In genomic region chr5:59231221-59231931, GRCh38 we compare ENCODE assay signal across 29 cellular contexts.
DNase-seq lines count a peak whose midpoint lies in the region; ATAC-seq, FAIRE-seq and TF ChIP-seq lines count a peak whose summit lies in the region.
"Had no signal": no experiment of that assay in that cellular context is flagged by ENCODE, and none has a peak within 500 bp of the region (broad histone marks: within the 10 kb centered on the region; RNA-seq: fewer than 3 reads in every experiment).

No MANE protein-coding gene starts in this region.

- no peaks in the 10 kb centered on the region for H3K27me3 Mint-ChIP-seq in MCF 10A (ENCODE audit: insufficient read depth, unreplicated experiment)
- no peaks in the 10 kb centered on the region for H3K27me3 Mint-ChIP-seq in neural progenitor cell (ENCODE audit: insufficient read depth, low read depth)
- no peaks in the 10 kb centered on the region for H3K27me3 Mint-ChIP-seq in stimulated activated memory B cell treated with anti-CD40 and anti-IgM and Interleukin-4, amounts not matched to agents 10 μg/mL and 1 μg/mL and 100 μg/mL, for 72 hours

- H3K9ac ChIP-seq in mammary epithelial cell (ENCODE audit: insufficient read depth, low read length) = no peak overlapping the region
- no peak overlapping the region for H3K9ac ChIP-seq in neural progenitor cell
- H3K9ac ChIP-seq: GM23248 had no signal

- H3K4me3 ChIP-seq in mammary epithelial cell (replicated peaks in 1 of 3; ENCODE audit: insufficient read depth in 1 of 3, low read depth in 2 of 3, low read length in 3 of 3) (no peak overlapping the region), neural progenitor cell (no peak overlapping the region)
- H3K4me3 ChIP-seq: GM23248 had no signal

- 85% methylated on average over 7 of the region's 7 CpGs for WGBS in mammary epithelial cell (ENCODE audit: low coverage, missing lambda C conversion rate)

- CTCF ChIA-PET in MCF 10A (lab: Yijun Ruan, JAX) = no interaction called here
- CTCF ChIA-PET in mammary epithelial cell (lab: Charles Lee; ENCODE audit: low non-redundant PET) = interaction anchor here (0.6 kb wide), 1 partner anchor 117 kb away, joined by 3 read pairs; no protein-coding TSS in a partner anchor

- no peak overlapping the region for H3K4me2 ChIP-seq in mammary epithelial cell (ENCODE audit: insufficient read depth, low read depth, low read length)
- H3K4me2 ChIP-seq in neural progenitor cell = no peak overlapping the region

- no peaks in the 10 kb centered on the region for H3K4me1 ChIP-seq in mammary epithelial cell (ENCODE audit: insufficient read depth, low read length)
- no peaks in the 10 kb centered on the region for H3K4me1 ChIP-seq in neural progenitor cell
- H3K4me1 ChIP-seq: Caco-2 had no signal

- H4K20me1 ChIP-seq in mammary epithelial cell (ENCODE audit: insufficient read depth, low read length) = no peaks in the 10 kb centered on the region
- H4K20me1 ChIP-seq in neural progenitor cell (ENCODE audit: low read depth) = no peaks in the 10 kb centered on the region

- H3K36me3 Mint-ChIP-seq in MCF 10A (ENCODE audit: insufficient read depth, unreplicated experiment) (peaks cover 4% of the 10 kb centered on the region), neural progenitor cell (no peaks in the 10 kb centered on the region)
- H3K36me3 Mint-ChIP-seq in stimulated activated memory B cell treated with anti-CD40 and anti-IgM and Interleukin-4, amounts not matched to agents 10 μg/mL and 1 μg/mL and 100 μg/mL, for 72 hours = no peaks in the 10 kb centered on the region
- H3K36me3 Mint-ChIP-seq: CD8-positive, alpha-beta T cell had no signal

- in situ Hi-C loops in mammary epithelial cell (cut with MboI; ENCODE audit: low sequenced_read_pairs in 2 of 2) = no loop called here

- H3K9me3 ChIP-seq in mammary epithelial cell (replicated peaks; ENCODE audit: insufficient read depth, low read length) (no peaks in the 10 kb centered on the region), neural progenitor cell (ENCODE audit: low read depth) (no peaks in the 10 kb centered on the region)
- H3K9me3 ChIP-seq: Caco-2 had no signal

- intact Hi-C loops in MCF 10A (cut with micrococcal nuclease) (no loop called here), mammary epithelial cell (cut with micrococcal nuclease) (no loop called here)

- FAIRE-seq in GM19239 (lab: Jason Lieb, UNC) = no peak
- FAIRE-seq: A204.1, GM18507 had no signal

- DNase-seq in MCF 10A (ENCODE audit: unreplicated experiment) (no peak), mammary epithelial cell (no peak), NCI-H2227 (lab: John Stamatoyannopoulos, UW; ENCODE audit: unreplicated experiment) (peak; percentile 23), neural progenitor cell (ENCODE audit: low spot score) (peak; percentile 31), LoVo (ENCODE audit: low spot score) (no peak), GM19239 (ENCODE audit: insufficient read length, low spot score) (no peak)
- DNase-seq: AML-193; C1 segment of cervical spinal cord; Caco-2; CD8-positive, alpha-beta T cell; DMS153; DND-41; GM23248; H7; HFFc6; IMR-90; KG1; NCI-H1048; NCI-H1417; NCI-H1694; NCI-H2029 treated with DMSO at 0.1 percent for 48 hours; NCI-H226; NCI-H510A; NCI-H69; SHP77 treated with DMSO at 0.1 percent for 48 hours had no signal

- dilution Hi-C loops in mammary epithelial cell (cut with HindIII; ENCODE audit: low sequenced_read_pairs) = no loop called here

- H3K4me3 Mint-ChIP-seq in MCF 10A (ENCODE audit: unreplicated experiment) (no peak overlapping the region), neural progenitor cell (no peak overlapping the region)
- H3K4me3 Mint-ChIP-seq in stimulated activated memory B cell treated with anti-CD40 and anti-IgM and Interleukin-4, amounts not matched to agents 10 μg/mL and 1 μg/mL and 100 μg/mL, for 72 hours = no peak overlapping the region
- H3K4me3 Mint-ChIP-seq: CD8-positive, alpha-beta T cell; HFFc6 had no signal

- H3K27me3 ChIP-seq in mammary epithelial cell (ENCODE audit: insufficient read depth, low read length) (no peaks in the 10 kb centered on the region), neural progenitor cell (no peaks in the 10 kb centered on the region)

- H3F3A ChIP-seq in neural progenitor cell (ENCODE audit: low read depth) = no peaks in the 10 kb centered on the region

- POLR2A ChIA-PET in MCF 10A (lab: Yijun Ruan, JAX) = no interaction called here

- no peak for ATAC-seq in stimulated activated memory B cell treated with anti-CD40 and anti-IgM and Interleukin-4, amounts not matched to agents 10 μg/mL and 1 μg/mL and 100 μg/mL, for 72 hours
- ATAC-seq: CD8-positive, alpha-beta T cell; Panc1 had no signal

- H2AFZ ChIP-seq in mammary epithelial cell (ENCODE audit: low read depth, low read length) (no peak overlapping the region), neural progenitor cell (replicated peaks) (no peak overlapping the region)
- H2AFZ ChIP-seq: GM23248 had no signal

- TF ChIP-seq CTCF in MCF 10A (IDR thresholded peaks at IDR 0.05; ENCODE audit: unreplicated experiment) (no peak), mammary epithelial cell (conservative IDR thresholded peaks at IDR 0.05 in 1 of 2, IDR thresholded peaks at IDR 0.05 in 1 of 2; ENCODE audit: extremely low read depth in 1 of 2, insufficient read depth in 1 of 2, low read depth in 1 of 2, low read length in 2 of 2) (no peak), neural progenitor cell (IDR thresholded peaks at IDR 0.05) (no peak)

- H3K27ac Mint-ChIP-seq in MCF 10A (ENCODE audit: low read depth, unreplicated experiment) (peak overlapping the region; percentile 11), neural progenitor cell (no peak overlapping the region)
- H3K27ac Mint-ChIP-seq in stimulated activated memory B cell treated with anti-CD40 and anti-IgM and Interleukin-4, amounts not matched to agents 10 μg/mL and 1 μg/mL and 100 μg/mL, for 72 hours = no peak overlapping the region
- H3K27ac Mint-ChIP-seq: CD8-positive, alpha-beta T cell; HFFc6 had no signal

- no TSS peak for BruUV-seq in MCF 10A (replicated peaks; lab: Mats Ljungman, UMichigan)
- BruUV-seq in mammary epithelial cell (replicated peaks; lab: Mats Ljungman, UMichigan) = no TSS peak

- no peaks in the 10 kb centered on the region for H3K79me2 ChIP-seq in mammary epithelial cell (ENCODE audit: insufficient read depth, low read length)
- H3K79me2 ChIP-seq in neural progenitor cell (ENCODE audit: low read depth) = no peaks in the 10 kb centered on the region

- H3K27ac ChIP-seq in mammary epithelial cell (ENCODE audit: insufficient read depth, low read depth, low read length) = no peak overlapping the region
- no peak overlapping the region for H3K27ac ChIP-seq in neural progenitor cell
- H3K27ac ChIP-seq: GM23248 had no signal

- H3K4me1 Mint-ChIP-seq in MCF 10A (ENCODE audit: insufficient read depth, unreplicated experiment) (peaks cover under 1% of the 10 kb centered on the region), neural progenitor cell (no peaks in the 10 kb centered on the region)
- peaks cover 8% of the 10 kb centered on the region for H3K4me1 Mint-ChIP-seq in stimulated activated memory B cell treated with anti-CD40 and anti-IgM and Interleukin-4, amounts not matched to agents 10 μg/mL and 1 μg/mL and 100 μg/mL, for 72 hours

- peaks cover 8% of the 10 kb centered on the region for H3K9me3 Mint-ChIP-seq in MCF 10A (ENCODE audit: unreplicated experiment)
- no peaks in the 10 kb centered on the region for H3K9me3 Mint-ChIP-seq in neural progenitor cell
- H3K9me3 Mint-ChIP-seq in stimulated activated memory B cell treated with anti-CD40 and anti-IgM and Interleukin-4, amounts not matched to agents 10 μg/mL and 1 μg/mL and 100 μg/mL, for 72 hours = peaks cover 4% of the 10 kb centered on the region
- H3K9me3 Mint-ChIP-seq: CD8-positive, alpha-beta T cell; HFFc6 had no signal

- no peaks in the 10 kb centered on the region for H3K36me3 ChIP-seq in mammary epithelial cell (ENCODE audit: insufficient read depth, low read length)
- no peaks in the 10 kb centered on the region for H3K36me3 ChIP-seq in neural progenitor cell

Comparison
In these comparisons a context has a peak if more than half of its experiments do, and no peak if none do; other contexts are left out.
1. DNase-seq: peak in NCI-H2227 (single experiment) and neural progenitor cell (single experiment); none in MCF 10A (single experiment), mammary epithelial cell (single experiment), LoVo (single experiment) and GM19239 (single experiment).